1 cellular context compared by ENCODE assay signal in the genomic region with DNA sequence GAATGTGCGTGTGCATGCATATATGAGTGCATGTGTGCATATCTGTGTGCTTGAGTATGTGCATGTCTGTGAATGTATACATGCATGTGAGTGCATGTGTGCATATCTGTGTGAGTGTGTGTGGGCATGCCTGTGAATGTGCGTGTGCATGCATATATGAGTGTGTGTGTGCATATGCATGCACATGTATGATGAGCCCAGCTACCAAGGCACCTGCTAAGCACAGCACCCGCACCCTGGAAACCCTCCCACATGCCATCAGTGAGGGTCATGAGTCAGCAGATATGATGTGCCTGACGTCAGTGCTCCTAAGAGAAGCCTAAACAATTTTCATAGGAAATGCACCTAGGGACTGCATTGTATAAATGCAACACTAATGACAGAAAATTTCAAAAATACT.
TF ChIP-seq lines count a peak whose summit lies in the region.

No MANE protein-coding gene starts in this region.

TF ChIP-seq in H1, 55 proteins besides CTCF, POLR2A, EP300 and RAD21:
- TF ChIP-seq ZNF274 (IDR thresholded peaks at IDR 0.05; ENCODE audit: borderline replicate concordance, extremely low read depth, low read length) (no peak), EZH2 (IDR thresholded peaks at IDR 0.05; ENCODE audit: low read depth, low read length, severe bottlenecking) (no peak), CHD7 (IDR thresholded peaks at IDR 0.05; ENCODE audit: insufficient replicate concordance, low read length) (no peak), SRF (IDR thresholded peaks at IDR 0.05; ENCODE audit: low read depth, low read length) (no peak), GABPA (IDR thresholded peaks at IDR 0.05; ENCODE audit: borderline replicate concordance, insufficient read depth, low read length) (no peak), RXRA (IDR thresholded peaks at IDR 0.05; ENCODE audit: insufficient read depth, low read depth, low read length) (no peak), GTF2F1 (IDR thresholded peaks at IDR 0.05; ENCODE audit: borderline replicate concordance, low read depth, low read length) (no peak), RNF2 (IDR thresholded peaks at IDR 0.05; ENCODE audit: borderline replicate concordance, low read depth, low read length, missing control alignments, poor library complexity, severe bottlenecking) (no peak), CTBP2 (IDR thresholded peaks at IDR 0.05; ENCODE audit: borderline replicate concordance, insufficient read depth, insufficient read length, low read length) (no peak), BRCA1 (IDR thresholded peaks at IDR 0.05; ENCODE audit: low read depth, low read length) (no peak), POLR2AphosphoS5 (IDR thresholded peaks at IDR 0.05; ENCODE audit: low read depth, low read length) (no peak), TCF12 (IDR thresholded peaks at IDR 0.05; ENCODE audit: low read depth, low read length) (no peak), BCL11A (IDR thresholded peaks at IDR 0.05; ENCODE audit: low read depth in 2 of 2, low read length in 2 of 2) (no peak), FOSL1 (IDR thresholded peaks at IDR 0.05; ENCODE audit: insufficient read depth, low read depth, low read length) (no peak), HDAC2 (IDR thresholded peaks at IDR 0.05; ENCODE audit: borderline replicate concordance in 1 of 2, low read depth in 2 of 2, low read length in 2 of 2) (no peak), CBX8 (IDR thresholded peaks at IDR 0.05; ENCODE audit: borderline replicate concordance, low read depth, low read length) (no peak), TEAD4 (IDR thresholded peaks at IDR 0.05; ENCODE audit: low read depth, low read length) (no peak), ASH2L (IDR thresholded peaks at IDR 0.05; ENCODE audit: low read length) (no peak)
- TF ChIP-seq, protein P1, sequence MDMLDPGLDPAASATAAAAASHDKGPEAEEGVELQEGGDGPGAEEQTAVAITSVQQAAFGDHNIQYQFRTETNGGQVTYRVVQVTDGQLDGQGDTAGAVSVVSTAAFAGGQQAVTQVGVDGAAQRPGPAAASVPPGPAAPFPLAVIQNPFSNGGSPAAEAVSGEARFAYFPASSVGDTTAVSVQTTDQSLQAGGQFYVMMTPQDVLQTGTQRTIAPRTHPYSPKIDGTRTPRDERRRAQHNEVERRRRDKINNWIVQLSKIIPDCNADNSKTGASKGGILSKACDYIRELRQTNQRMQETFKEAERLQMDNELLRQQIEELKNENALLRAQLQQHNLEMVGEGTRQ (IDR thresholded peaks at IDR 0.05; ENCODE audit: low read length), result no peak
